Comparison of ENCODE assay signal across 12 cellular contexts in the genomic region with DNA sequence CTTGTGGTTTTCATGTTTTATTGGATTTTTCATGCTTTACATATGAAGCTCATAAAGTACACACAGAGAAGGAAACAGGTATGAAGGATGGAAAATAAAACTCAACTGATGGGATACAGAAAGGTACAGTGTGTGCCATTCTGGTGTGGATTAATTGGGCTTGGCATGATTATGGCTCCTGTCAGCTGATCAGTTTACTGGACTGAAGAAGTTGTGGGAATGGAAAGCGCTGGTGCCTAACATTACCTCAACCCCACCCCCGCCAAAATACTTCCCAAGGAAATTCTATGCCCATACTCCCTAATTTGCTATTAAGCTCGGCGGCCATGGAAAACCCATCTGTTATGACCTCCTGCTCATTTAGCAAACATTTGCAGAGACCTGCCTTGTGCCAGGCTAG. TPM values are rescaled to one million over a fixed set of nuclear protein-coding genes. Genes with fewer than 3 reads are reported as not detected.
DNase-seq lines count a peak whose midpoint lies in the region; ATAC-seq and TF ChIP-seq lines count a peak whose summit lies in the region.
"Had no signal": no experiment of that assay in that cellular context is flagged by ENCODE, and none has a peak within 500 bp of the region (broad histone marks: within the 10 kb centered on the region; RNA-seq: fewer than 3 reads in every experiment).

No MANE protein-coding gene starts in this region.

- CTCF ChIA-PET in CD4-positive, alpha-beta T cell (lab: Charles Lee): interaction anchor here (0.7 kb wide), 1 partner anchor 60 kb away, joined by 3 read pairs; no protein-coding TSS in a partner anchor
- CTCF ChIA-PET in activated naive CD4-positive, alpha-beta T cell treated with anti-CD3 and anti-CD28 coated beads, Interleukin-2, amount 10 ng/mL, durations not matched to agents 7 days and 5 days (lab: Charles Lee): interaction anchor here (1.1 kb wide), 1 partner anchor 872 kb away, joined by 4 read pairs; no protein-coding TSS in a partner anchor

- H3K27me3 Mint-ChIP-seq in CD4-positive, alpha-beta T cell: no peaks in the 10 kb centered on the region
- peaks cover 4% of the 10 kb centered on the region for H3K27me3 Mint-ChIP-seq in activated naive CD4-positive, alpha-beta T cell treated with anti-CD3 and anti-CD28 coated beads, Interleukin-2, amount 10 ng/mL, durations not matched to agents 7 days and 5 days

- no peaks in the 10 kb centered on the region for H3K27me3 ChIP-seq in prostate gland (replicated peaks; ENCODE audit: insufficient read depth)
- no peaks in the 10 kb centered on the region for H3K27me3 ChIP-seq in CD4-positive, alpha-beta T cell (ENCODE audit: control insufficient read depth, insufficient read depth, low read length)
- H3K27me3 ChIP-seq: BLaER1 treated with 17β-estradiol and CSF1 and Interleukin-3, amounts not matched to agents 10 nM and 100 nM had no signal

- no peak for TF ChIP-seq POLR2A in prostate gland (IDR thresholded peaks at IDR 0.05)

- no peaks in the 10 kb centered on the region for H3K4me1 ChIP-seq in prostate gland (replicated peaks)

- 70% methylated on average over 4 of the region's 4 CpGs for WGBS in prostate gland

- H3K27ac Mint-ChIP-seq in CD4-positive, alpha-beta T cell: no peak overlapping the region
- no peak overlapping the region for H3K27ac Mint-ChIP-seq in activated naive CD4-positive, alpha-beta T cell treated with anti-CD3 and anti-CD28 coated beads, Interleukin-2, amount 10 ng/mL, durations not matched to agents 7 days and 5 days
- H3K27ac Mint-ChIP-seq: CD4-positive, alpha-beta memory T cell had no signal

- no peaks in the 10 kb centered on the region for H3K9me3 ChIP-seq in prostate gland
- H3K9me3 ChIP-seq in CD4-positive, alpha-beta T cell (ENCODE audit: control insufficient read depth, low read length): no peaks in the 10 kb centered on the region

- intact Hi-C loops in prostate gland (cut with DNase I): no loop called here
- intact Hi-C loops in CD4-positive, alpha-beta T cell (cut with DNase I, micrococcal nuclease): no loop called here

- ATAC-seq in CD4-positive, alpha-beta T cell (ENCODE audit: poor library complexity): no peak

- H3K4me3 Mint-ChIP-seq in CD4-positive, alpha-beta T cell: no peak overlapping the region
- no peak overlapping the region for H3K4me3 Mint-ChIP-seq in activated naive CD4-positive, alpha-beta T cell treated with anti-CD3 and anti-CD28 coated beads, Interleukin-2, amount 10 ng/mL, durations not matched to agents 7 days and 5 days
- H3K4me3 Mint-ChIP-seq: CD4-positive, alpha-beta memory T cell had no signal

- H3K36me3 ChIP-seq in prostate gland: no peaks in the 10 kb centered on the region

- TF ChIP-seq CTCF in VCaP (conservative IDR thresholded peaks at IDR 0.05) (no peak), prostate gland (IDR thresholded peaks at IDR 0.05) (no peak)
- no peak for TF ChIP-seq CTCF in CD4-positive, alpha-beta T cell (IDR thresholded peaks at IDR 0.05)

- POLR2A ChIA-PET in CD4-positive, alpha-beta T cell (lab: Charles Lee): no interaction called here

- H3K4me3 ChIP-seq in prostate gland: no peak overlapping the region
- H3K4me3 ChIP-seq: GM23248 had no signal

- peak; percentile 95 for DNase-seq in DMS 273 treated with DMSO at 0.1 percent for 48 hours (lab: John Stamatoyannopoulos, UW)
- DNase-seq in NCI-H2171 (lab: John Stamatoyannopoulos, UW): peak; percentile 94
- peak; percentile 69 for DNase-seq in prostate gland (ENCODE audit: low spot score)
- no peak for DNase-seq in kidney glomerular epithelial cell (lab: John Stamatoyannopoulos, UW)
- DNase-seq in CD4-positive, alpha-beta T cell: no peak
- DNase-seq in activated naive CD4-positive, alpha-beta T cell treated with anti-CD3 and anti-CD28 coated beads, Interleukin-2, amount 10 ng/mL, durations not matched to agents 7 days and 5 days: no peak
- DNase-seq: ACHN; CD4-positive, alpha-beta memory T cell; GM23248; H7 had no signal

- H3K36me3 Mint-ChIP-seq in CD4-positive, alpha-beta T cell (ENCODE audit: low read depth): no peaks in the 10 kb centered on the region
- no peaks in the 10 kb centered on the region for H3K36me3 Mint-ChIP-seq in activated naive CD4-positive, alpha-beta T cell treated with anti-CD3 and anti-CD28 coated beads, Interleukin-2, amount 10 ng/mL, durations not matched to agents 7 days and 5 days
- H3K36me3 Mint-ChIP-seq: CD4-positive, alpha-beta memory T cell had no signal

- H3K27ac ChIP-seq in VCaP: peak overlapping the region; percentile 26; the same call in 1 of the 2 replicates
- peak overlapping the region; percentile 25 to 77 for H3K27ac ChIP-seq in prostate gland
- no peak overlapping the region for H3K27ac ChIP-seq in CD4-positive, alpha-beta T cell (ENCODE audit: low read depth, low read length)
- H3K27ac ChIP-seq: GM23248 had no signal

- no peaks in the 10 kb centered on the region for H3K9me3 Mint-ChIP-seq in CD4-positive, alpha-beta T cell
- H3K9me3 Mint-ChIP-seq in activated naive CD4-positive, alpha-beta T cell treated with anti-CD3 and anti-CD28 coated beads, Interleukin-2, amount 10 ng/mL, durations not matched to agents 7 days and 5 days: no peaks in the 10 kb centered on the region
- H3K9me3 Mint-ChIP-seq: CD4-positive, alpha-beta memory T cell had no signal

- no peaks in the 10 kb centered on the region for H3K4me1 Mint-ChIP-seq in CD4-positive, alpha-beta T cell (ENCODE audit: low read depth)
- no peaks in the 10 kb centered on the region for H3K4me1 Mint-ChIP-seq in activated naive CD4-positive, alpha-beta T cell treated with anti-CD3 and anti-CD28 coated beads, Interleukin-2, amount 10 ng/mL, durations not matched to agents 7 days and 5 days
- H3K4me1 Mint-ChIP-seq: CD4-positive, alpha-beta memory T cell had no signal

RNA-seq across cellular contexts. Expression of a gene that starts 16.6 kb away (rescaled TPM):
- total RNA-seq in prostate gland: 1 to 10 TPM; 1.7 to 5.2 TPM
- 1 to 10 TPM; 1.4 to 1.6 TPM for total RNA-seq in CD4-positive, alpha-beta T cell
- total RNA-seq: GM23248 had no signal

Comparison
In these comparisons a context has a peak if more than half of its experiments do, and no peak if none do; other contexts are left out.
1. DNase-seq: peak in DMS 273 treated with DMSO at 0.1 percent for 48 hours (single experiment), NCI-H2171 (single experiment) and prostate gland (single experiment); none in kidney glomerular epithelial cell (single experiment), CD4-positive, alpha-beta T cell (0 of 10) and activated naive CD4-positive, alpha-beta T cell treated with anti-CD3 and anti-CD28 coated beads, Interleukin-2, amount 10 ng/mL, durations not matched to agents 7 days and 5 days (single experiment).